ENCODE assay signal across 21 cellular contexts in the genomic region with DNA sequence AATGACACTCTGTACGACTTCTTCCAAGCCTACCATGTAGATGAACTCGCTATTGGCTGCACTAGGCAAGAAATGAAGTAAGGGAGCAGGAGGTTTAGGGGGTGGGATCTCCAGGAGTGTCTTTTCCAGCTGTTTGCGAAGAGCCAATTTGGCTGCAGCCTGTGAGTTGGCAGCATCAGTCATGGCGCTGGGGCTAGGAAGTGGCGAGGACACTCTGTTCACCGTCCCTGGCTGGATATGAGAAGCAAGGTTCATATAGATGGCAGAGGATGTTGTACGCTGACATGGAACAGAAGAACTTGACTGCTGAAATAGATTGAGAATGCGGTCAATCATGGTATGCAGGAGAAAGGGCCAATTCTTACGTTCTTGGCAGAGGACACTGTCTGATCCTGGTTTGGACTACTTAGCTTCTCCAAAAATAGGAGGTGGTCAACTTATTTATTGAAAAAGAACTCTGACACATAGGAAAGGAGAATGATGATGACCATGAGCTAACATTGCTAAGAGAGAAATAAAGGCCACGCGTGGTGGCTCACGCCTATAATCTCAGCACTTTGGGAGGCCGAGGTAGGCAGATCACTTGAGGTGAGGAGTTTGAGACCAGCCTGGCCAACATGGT.
"Had no signal": no experiment of that assay in that cellular context is flagged by ENCODE, and none has a peak within 500 bp of the region (broad histone marks: within the 10 kb centered on the region; RNA-seq: fewer than 3 reads in every experiment).

No MANE protein-coding gene starts in this region.

- H3K27me3 ChIP-seq: adrenal gland, right lobe of liver, spleen, vagina had no signal

- H3K27me3 Mint-ChIP-seq: brain; dendritic cell treated with granulocyte-macrophage colony-stimulating factor and Interleukin-4, amounts not matched to agents 40 ng/mL and 50 ng/mL, for 4 days; effector memory CD8-positive, alpha-beta T cell; progenitor cell of endocrine pancreas; T-cell had no signal

- H3K4me3 Mint-ChIP-seq: activated naive CD4-positive, alpha-beta T cell treated with anti-CD3 and anti-CD28 coated beads for 36 hours; brain; dendritic cell treated with granulocyte-macrophage colony-stimulating factor and Interleukin-4, amounts not matched to agents 40 ng/mL and 50 ng/mL, for 4 days; effector memory CD8-positive, alpha-beta T cell; nephron; T-cell had no signal

- H3K9me3 ChIP-seq: adrenal gland, right lobe of liver, spleen, vagina had no signal

- H3K9me3 Mint-ChIP-seq: activated naive CD4-positive, alpha-beta T cell treated with anti-CD3 and anti-CD28 coated beads for 36 hours; activated T-helper 2 cell treated with anti-CD3 and anti-CD28 coated beads, Interferon-gamma antibody, Interleukin-2, Interleukin-4, amounts not matched to agents 10 μg/mL and 5 μg/mL and 100 μg/mL, durations not matched to agents 14 hours and 24 hours and 36 hours; brain; dendritic cell treated with granulocyte-macrophage colony-stimulating factor and Interleukin-4, amounts not matched to agents 40 ng/mL and 50 ng/mL, for 4 days; effector memory CD8-positive, alpha-beta T cell; nephron; T-cell had no signal

- DNase-seq: activated naive CD4-positive, alpha-beta T cell treated with anti-CD3 and anti-CD28 coated beads for 36 hours; activated T-cell treated with anti-CD3 and anti-CD28 coated beads for 4 hours; cerebellar nuclear complex; effector memory CD8-positive, alpha-beta T cell; hypothalamus; kidney; occipital lobe; spleen; stimulated activated CD4-positive, alpha-beta T cell treated with anti-CD3 and anti-CD28 coated beads, Interleukin-1b, Interleukin-23, amount 100 ng/mL, for 48 hours; T-cell; T-helper 9 cell had no signal

- H3K4me1 ChIP-seq: right lobe of liver, vagina had no signal

- ATAC-seq: activated CD4-positive, CD25-positive, alpha-beta regulatory T cell treated with anti-CD3 and anti-CD28 coated beads, Interleukin-2, amount 50 U/mL, for 24 hours; effector memory CD8-positive, alpha-beta T cell; right lobe of liver; T-cell had no signal

- H3K27ac Mint-ChIP-seq: activated naive CD4-positive, alpha-beta T cell treated with anti-CD3 and anti-CD28 coated beads for 36 hours; activated T-helper 2 cell treated with anti-CD3 and anti-CD28 coated beads, Interferon-gamma antibody, Interleukin-2, Interleukin-4, amounts not matched to agents 10 μg/mL and 5 μg/mL and 100 μg/mL, durations not matched to agents 14 hours and 24 hours and 36 hours; dendritic cell treated with granulocyte-macrophage colony-stimulating factor and Interleukin-4, amounts not matched to agents 40 ng/mL and 50 ng/mL, for 4 days; nephron; progenitor cell of endocrine pancreas had no signal

- H3K27ac ChIP-seq: adrenal gland, right lobe of liver, SK-N-MC, spleen, vagina had no signal

- H3K4me3 ChIP-seq: adrenal gland, right lobe of liver, SK-N-MC, spleen, vagina had no signal

- H3K4me1 Mint-ChIP-seq: brain, nephron, T-cell had no signal
